ENCODE assay signal across 1 cellular context in the genomic region with DNA sequence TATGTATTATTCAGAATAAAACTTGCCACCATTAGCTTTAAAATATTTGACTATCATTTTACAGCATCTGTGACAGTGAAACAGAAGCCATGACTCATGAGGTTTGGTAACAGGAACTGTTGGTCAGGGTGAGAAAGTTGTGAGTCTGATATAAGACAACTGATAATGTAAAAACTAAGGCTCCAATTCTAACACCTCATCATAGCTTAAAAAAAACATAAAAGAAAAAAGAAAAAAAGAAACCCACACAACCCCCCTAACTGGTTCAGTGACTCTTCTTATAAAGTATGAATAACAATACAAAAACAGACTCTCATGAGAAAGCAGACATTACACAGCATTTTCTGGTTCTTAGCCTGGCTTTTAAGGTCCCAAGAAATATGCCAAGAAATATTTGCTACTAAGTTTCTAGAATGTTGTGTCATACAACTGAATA.
TF ChIP-seq lines count a peak whose summit lies in the region.

No MANE protein-coding gene starts in this region.

TF ChIP-seq in WTC11, 78 proteins besides CTCF, POLR2A, EP300 and RAD21 (continued from another document):
- TF ChIP-seq, protein P1, sequence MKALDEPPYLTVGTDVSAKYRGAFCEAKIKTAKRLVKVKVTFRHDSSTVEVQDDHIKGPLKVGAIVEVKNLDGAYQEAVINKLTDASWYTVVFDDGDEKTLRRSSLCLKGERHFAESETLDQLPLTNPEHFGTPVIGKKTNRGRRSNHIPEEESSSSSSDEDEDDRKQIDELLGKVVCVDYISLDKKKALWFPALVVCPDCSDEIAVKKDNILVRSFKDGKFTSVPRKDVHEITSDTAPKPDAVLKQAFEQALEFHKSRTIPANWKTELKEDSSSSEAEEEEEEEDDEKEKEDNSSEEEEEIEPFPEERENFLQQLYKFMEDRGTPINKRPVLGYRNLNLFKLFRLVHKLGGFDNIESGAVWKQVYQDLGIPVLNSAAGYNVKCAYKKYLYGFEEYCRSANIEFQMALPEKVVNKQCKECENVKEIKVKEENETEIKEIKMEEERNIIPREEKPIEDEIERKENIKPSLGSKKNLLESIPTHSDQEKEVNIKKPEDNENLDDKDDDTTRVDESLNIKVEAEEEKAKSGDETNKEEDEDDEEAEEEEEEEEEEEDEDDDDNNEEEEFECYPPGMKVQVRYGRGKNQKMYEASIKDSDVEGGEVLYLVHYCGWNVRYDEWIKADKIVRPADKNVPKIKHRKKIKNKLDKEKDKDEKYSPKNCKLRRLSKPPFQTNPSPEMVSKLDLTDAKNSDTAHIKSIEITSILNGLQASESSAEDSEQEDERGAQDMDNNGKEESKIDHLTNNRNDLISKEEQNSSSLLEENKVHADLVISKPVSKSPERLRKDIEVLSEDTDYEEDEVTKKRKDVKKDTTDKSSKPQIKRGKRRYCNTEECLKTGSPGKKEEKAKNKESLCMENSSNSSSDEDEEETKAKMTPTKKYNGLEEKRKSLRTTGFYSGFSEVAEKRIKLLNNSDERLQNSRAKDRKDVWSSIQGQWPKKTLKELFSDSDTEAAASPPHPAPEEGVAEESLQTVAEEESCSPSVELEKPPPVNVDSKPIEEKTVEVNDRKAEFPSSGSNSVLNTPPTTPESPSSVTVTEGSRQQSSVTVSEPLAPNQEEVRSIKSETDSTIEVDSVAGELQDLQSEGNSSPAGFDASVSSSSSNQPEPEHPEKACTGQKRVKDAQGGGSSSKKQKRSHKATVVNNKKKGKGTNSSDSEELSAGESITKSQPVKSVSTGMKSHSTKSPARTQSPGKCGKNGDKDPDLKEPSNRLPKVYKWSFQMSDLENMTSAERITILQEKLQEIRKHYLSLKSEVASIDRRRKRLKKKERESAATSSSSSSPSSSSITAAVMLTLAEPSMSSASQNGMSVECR (CRISPR knock-in tag; IDR thresholded peaks at IDR 0.05; ENCODE audit: borderline replicate concordance), result no peak
- no peak for TF ChIP-seq SOX15 (CRISPR knock-in tag; IDR thresholded peaks at IDR 0.05)
- TF ChIP-seq, protein P2, sequence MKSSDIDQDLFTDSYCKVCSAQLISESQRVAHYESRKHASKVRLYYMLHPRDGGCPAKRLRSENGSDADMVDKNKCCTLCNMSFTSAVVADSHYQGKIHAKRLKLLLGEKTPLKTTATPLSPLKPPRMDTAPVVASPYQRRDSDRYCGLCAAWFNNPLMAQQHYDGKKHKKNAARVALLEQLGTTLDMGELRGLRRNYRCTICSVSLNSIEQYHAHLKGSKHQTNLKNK (CRISPR knock-in tag; IDR thresholded peaks at IDR 0.05), result no peak
- TF ChIP-seq, protein P3, sequence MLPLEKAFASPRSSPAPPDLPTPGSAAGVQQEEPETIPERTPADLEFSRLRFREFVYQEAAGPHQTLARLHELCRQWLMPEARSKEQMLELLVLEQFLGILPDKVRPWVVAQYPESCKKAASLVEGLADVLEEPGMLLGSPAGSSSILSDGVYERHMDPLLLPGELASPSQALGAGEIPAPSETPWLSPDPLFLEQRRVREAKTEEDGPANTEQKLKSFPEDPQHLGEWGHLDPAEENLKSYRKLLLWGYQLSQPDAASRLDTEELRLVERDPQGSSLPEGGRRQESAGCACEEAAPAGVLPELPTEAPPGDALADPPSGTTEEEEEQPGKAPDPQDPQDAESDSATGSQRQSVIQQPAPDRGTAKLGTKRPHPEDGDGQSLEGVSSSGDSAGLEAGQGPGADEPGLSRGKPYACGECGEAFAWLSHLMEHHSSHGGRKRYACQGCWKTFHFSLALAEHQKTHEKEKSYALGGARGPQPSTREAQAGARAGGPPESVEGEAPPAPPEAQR (CRISPR knock-in tag; IDR thresholded peaks at IDR 0.05), result no peak
- TF ChIP-seq, protein P4, sequence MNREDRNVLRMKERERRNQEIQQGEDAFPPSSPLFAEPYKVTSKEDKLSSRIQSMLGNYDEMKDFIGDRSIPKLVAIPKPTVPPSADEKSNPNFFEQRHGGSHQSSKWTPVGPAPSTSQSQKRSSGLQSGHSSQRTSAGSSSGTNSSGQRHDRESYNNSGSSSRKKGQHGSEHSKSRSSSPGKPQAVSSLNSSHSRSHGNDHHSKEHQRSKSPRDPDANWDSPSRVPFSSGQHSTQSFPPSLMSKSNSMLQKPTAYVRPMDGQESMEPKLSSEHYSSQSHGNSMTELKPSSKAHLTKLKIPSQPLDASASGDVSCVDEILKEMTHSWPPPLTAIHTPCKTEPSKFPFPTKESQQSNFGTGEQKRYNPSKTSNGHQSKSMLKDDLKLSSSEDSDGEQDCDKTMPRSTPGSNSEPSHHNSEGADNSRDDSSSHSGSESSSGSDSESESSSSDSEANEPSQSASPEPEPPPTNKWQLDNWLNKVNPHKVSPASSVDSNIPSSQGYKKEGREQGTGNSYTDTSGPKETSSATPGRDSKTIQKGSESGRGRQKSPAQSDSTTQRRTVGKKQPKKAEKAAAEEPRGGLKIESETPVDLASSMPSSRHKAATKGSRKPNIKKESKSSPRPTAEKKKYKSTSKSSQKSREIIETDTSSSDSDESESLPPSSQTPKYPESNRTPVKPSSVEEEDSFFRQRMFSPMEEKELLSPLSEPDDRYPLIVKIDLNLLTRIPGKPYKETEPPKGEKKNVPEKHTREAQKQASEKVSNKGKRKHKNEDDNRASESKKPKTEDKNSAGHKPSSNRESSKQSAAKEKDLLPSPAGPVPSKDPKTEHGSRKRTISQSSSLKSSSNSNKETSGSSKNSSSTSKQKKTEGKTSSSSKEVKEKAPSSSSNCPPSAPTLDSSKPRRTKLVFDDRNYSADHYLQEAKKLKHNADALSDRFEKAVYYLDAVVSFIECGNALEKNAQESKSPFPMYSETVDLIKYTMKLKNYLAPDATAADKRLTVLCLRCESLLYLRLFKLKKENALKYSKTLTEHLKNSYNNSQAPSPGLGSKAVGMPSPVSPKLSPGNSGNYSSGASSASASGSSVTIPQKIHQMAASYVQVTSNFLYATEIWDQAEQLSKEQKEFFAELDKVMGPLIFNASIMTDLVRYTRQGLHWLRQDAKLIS (CRISPR knock-in tag; IDR thresholded peaks at IDR 0.05; ENCODE audit: borderline replicate concordance), result no peak
- no peak for TF ChIP-seq MYBL2 (CRISPR knock-in tag; IDR thresholded peaks at IDR 0.05)
- TF ChIP-seq SMAD4 (CRISPR knock-in tag; IDR thresholded peaks at IDR 0.05), result no peak
- TF ChIP-seq, protein P5, sequence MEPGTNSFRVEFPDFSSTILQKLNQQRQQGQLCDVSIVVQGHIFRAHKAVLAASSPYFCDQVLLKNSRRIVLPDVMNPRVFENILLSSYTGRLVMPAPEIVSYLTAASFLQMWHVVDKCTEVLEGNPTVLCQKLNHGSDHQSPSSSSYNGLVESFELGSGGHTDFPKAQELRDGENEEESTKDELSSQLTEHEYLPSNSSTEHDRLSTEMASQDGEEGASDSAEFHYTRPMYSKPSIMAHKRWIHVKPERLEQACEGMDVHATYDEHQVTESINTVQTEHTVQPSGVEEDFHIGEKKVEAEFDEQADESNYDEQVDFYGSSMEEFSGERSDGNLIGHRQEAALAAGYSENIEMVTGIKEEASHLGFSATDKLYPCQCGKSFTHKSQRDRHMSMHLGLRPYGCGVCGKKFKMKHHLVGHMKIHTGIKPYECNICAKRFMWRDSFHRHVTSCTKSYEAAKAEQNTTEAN (CRISPR knock-in tag; IDR thresholded peaks at IDR 0.05), result no peak
- no peak for TF ChIP-seq GTF2I (CRISPR knock-in tag; conservative IDR thresholded peaks at IDR 0.05)
